Comparison of ENCODE assay signal across 8 cellular contexts in the genomic region with DNA sequence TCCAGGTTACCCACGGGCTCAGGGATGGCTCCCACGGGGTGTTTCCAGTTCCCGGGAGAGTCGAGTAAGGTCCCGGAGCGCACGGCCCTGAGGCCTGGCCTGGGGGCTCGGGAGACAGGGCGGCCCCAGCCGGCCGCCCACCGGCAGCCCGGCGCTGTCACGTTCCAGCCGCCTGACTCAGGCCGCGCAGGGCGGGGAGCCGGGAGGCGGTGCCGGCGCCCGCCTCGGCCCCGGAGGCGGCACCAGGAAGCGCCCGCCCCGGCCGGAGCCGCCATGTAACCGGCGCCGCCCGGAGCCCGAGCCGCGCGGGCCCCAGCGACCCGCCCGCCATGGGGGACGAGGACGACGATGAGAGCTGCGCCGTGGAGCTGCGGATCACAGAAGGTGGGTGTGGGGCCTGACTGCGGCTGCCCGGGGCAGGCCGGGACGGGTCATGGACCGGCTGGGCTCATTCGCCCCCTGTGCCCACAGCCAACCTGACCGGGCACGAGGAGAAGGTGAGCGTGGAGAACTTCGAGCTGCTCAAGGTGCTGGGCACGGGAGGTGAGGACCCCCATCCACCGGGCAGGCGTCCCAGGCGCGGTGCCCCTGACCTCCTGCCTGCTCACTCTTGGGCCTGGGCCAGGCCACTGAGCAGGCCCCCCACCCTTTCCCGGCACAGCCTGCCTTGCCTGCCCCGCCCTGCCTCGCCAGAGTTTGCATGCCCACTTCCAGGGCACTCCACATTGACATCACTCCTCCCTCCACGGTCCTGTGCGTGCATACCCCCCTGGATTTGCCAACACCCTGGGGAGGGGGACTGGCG. TPM values are rescaled to one million over a fixed set of nuclear protein-coding genes. Genes with fewer than 3 reads are reported as not detected.
DNase-seq lines count a peak whose midpoint lies in the region; ATAC-seq lines count a peak whose summit lies in the region.

TSS of gene RPS6KA4 (plus strand) at position 256 of the 805 bp plus-strand sequence. CDS start at position 330, 74 bp downstream.

- ATAC-seq in activated CD4-positive, CD25-positive, alpha-beta regulatory T cell treated with anti-CD3 and anti-CD28 coated beads, Interleukin-2, amount 50 U/mL, for 24 hours, result peak; percentile 82 to 83
- ATAC-seq in left colon (peak; percentile 79), HG02970 (IDR thresholded peaks at IDR 0.05; ENCODE audit: low FRiP score, unreplicated experiment) (no peak)

- intact Hi-C loops in left colon (cut with DNase I, micrococcal nuclease), result no loop called here

- DNase-seq in C1 segment of cervical spinal cord (lab: John Stamatoyannopoulos, UW) (peak in 11 of 14 donors; percentile 40 to 72 (median 52)), GM19238 (ENCODE audit: insufficient read length, low spot score) (peak; percentile 92), LHCN-M2 (ENCODE audit: low read depth) (peak; percentile 48), dermis microvascular lymphatic vessel endothelial cell (ENCODE audit: low read depth in 2 of 2) (peak in 1 of 2 donors; percentile 71), left colon (peak in 1 of 2 donors; percentile 72)
- peak; percentile 75 for DNase-seq in stimulated activated CD4-positive, alpha-beta T cell treated with anti-CD3 and anti-CD28 coated beads, Interleukin-15, amount 100 ng/mL, for 24 hours

RNA-seq across cellular contexts. Expression of gene RPS6KA4, which starts in this region (rescaled TPM):
- total RNA-seq in LHCN-M2 (2014; rRNA removed), result 56.2 and 64.1 TPM in 2 replicates
- 45.6 TPM for polyA plus RNA-seq in LHCN-M2 (2012)
- 29.4 and 35.8 TPM in 2 replicates for total RNA-seq in dermis microvascular lymphatic vessel endothelial cell
- 10 to 100 TPM; 30.4 to 42.6 TPM for total RNA-seq in left colon
